1 cellular context compared by ENCODE assay signal in genomic region chr5:1470762-1471211, GRCh38.
TF ChIP-seq lines count a peak whose summit lies in the region.

No MANE protein-coding gene starts in this region.

TF ChIP-seq in HepG2, 621 proteins besides CTCF, POLR2A, EP300 and RAD21 (continued from another document and continues in another):
- TF ChIP-seq SKIL (CRISPR knock-in tag; IDR thresholded peaks at IDR 0.05; ENCODE audit: borderline replicate concordance) (peak; percentile 53; the same call in 1 of the 2 replicates), MEIS2 (CRISPR knock-in tag; IDR thresholded peaks at IDR 0.05) (0 out of 2 replicates have a peak, but pooled peaks have one; percentile 31), HNF4A (CRISPR knock-in tag; IDR thresholded peaks at IDR 0.05) (peak; percentile 92), MTA1 (CRISPR knock-in tag; IDR thresholded peaks at IDR 0.05; ENCODE audit: borderline replicate concordance) (peak; percentile 36; the same call in 1 of the 2 replicates), ZSCAN29 (CRISPR knock-in tag; conservative IDR thresholded peaks at IDR 0.05) (no peak), SKI (IDR thresholded peaks at IDR 0.05; ENCODE audit: partially characterized antibody) (peak; percentile 63), ZNF709 (CRISPR knock-in tag; IDR thresholded peaks at IDR 0.05) (no peak), SOX5 (CRISPR knock-in tag; IDR thresholded peaks at IDR 0.05; ENCODE audit: borderline replicate concordance) (peak; percentile 70; the same call in 1 of the 2 replicates), MBD4 (IDR thresholded peaks at IDR 0.05; ENCODE audit: borderline replicate concordance, low read length) (no peak), ZZZ3 (CRISPR knock-in tag; IDR thresholded peaks at IDR 0.05; ENCODE audit: borderline replicate concordance) (no peak), SSRP1 (CRISPR knock-in tag; IDR thresholded peaks at IDR 0.05) (0 out of 2 replicates have a peak, but pooled peaks have one; percentile 64), ZNF703 (CRISPR knock-in tag; IDR thresholded peaks at IDR 0.05; ENCODE audit: borderline replicate concordance) (no peak), ZGPAT (CRISPR knock-in tag; IDR thresholded peaks at IDR 0.05) (0 out of 2 replicates have a peak, but pooled peaks have one; percentile 20), GATAD2A (CRISPR knock-in tag; IDR thresholded peaks at IDR 0.05) (0 out of 2 replicates have a peak, but pooled peaks have one; percentile 18), ZNF83 (CRISPR knock-in tag; IDR thresholded peaks at IDR 0.05; ENCODE audit: borderline replicate concordance) (no peak), MAX (IDR thresholded peaks at IDR 0.05) (peak; percentile 39; the same call in 1 of the 2 replicates), ZBTB34 (CRISPR knock-in tag; IDR thresholded peaks at IDR 0.05) (0 out of 2 replicates have a peak, but pooled peaks have one; percentile 43), SIN3A (IDR thresholded peaks at IDR 0.05; ENCODE audit: borderline replicate concordance, low read depth, low read length) (0 out of 2 replicates have a peak, but pooled peaks have one; percentile 33), ZNF281 (CRISPR knock-in tag; IDR thresholded peaks at IDR 0.05; ENCODE audit: borderline replicate concordance) (no peak), ZNF839 (CRISPR knock-in tag; IDR thresholded peaks at IDR 0.05; ENCODE audit: borderline replicate concordance) (no peak), ZNF460 (CRISPR knock-in tag; IDR thresholded peaks at IDR 0.05; ENCODE audit: borderline replicate concordance) (no peak), ELF3 (CRISPR knock-in tag; IDR thresholded peaks at IDR 0.05) (0 out of 2 replicates have a peak, but pooled peaks have one; percentile 20), ZNF562 (CRISPR knock-in tag; IDR thresholded peaks at IDR 0.05; ENCODE audit: borderline replicate concordance) (no peak), ZNF33A (CRISPR knock-in tag; IDR thresholded peaks at IDR 0.05; ENCODE audit: borderline replicate concordance) (no peak), CREB1 (IDR thresholded peaks at IDR 0.05) (no peak), CREB1 (CRISPR knock-in tag; IDR thresholded peaks at IDR 0.05) (no peak), ZNF792 (CRISPR knock-in tag; IDR thresholded peaks at IDR 0.05) (peak; percentile 38; the same call in 1 of the 2 replicates), ZBTB38 (CRISPR knock-in tag; IDR thresholded peaks at IDR 0.05) (peak; percentile 85), ZBTB33 (CRISPR knock-in tag; IDR thresholded peaks at IDR 0.05) (peak; percentile 84), ZNF687 (CRISPR knock-in tag; IDR thresholded peaks at IDR 0.05) (peak; percentile 88), HMGXB4 (CRISPR knock-in tag; IDR thresholded peaks at IDR 0.05; ENCODE audit: borderline replicate concordance in 1 of 2, low read depth in 1 of 2) (0 out of 4 replicates have a peak, but pooled peaks of 1 of the 2 experiments have one; percentile 29), ZNF501 (CRISPR knock-in tag; IDR thresholded peaks at IDR 0.05) (peak; percentile 45; the same call in 1 of the 2 replicates), ZBTB4 (CRISPR knock-in tag; IDR thresholded peaks at IDR 0.05; ENCODE audit: borderline replicate concordance) (peak; percentile 30; the same call in 1 of the 2 replicates), FOXO1 (CRISPR knock-in tag; IDR thresholded peaks at IDR 0.05) (no peak), ZFX (CRISPR knock-in tag; IDR thresholded peaks at IDR 0.05; ENCODE audit: low read depth) (peak; percentile 15; the same call in 1 of the 2 replicates), REPIN1 (CRISPR knock-in tag; IDR thresholded peaks at IDR 0.05; ENCODE audit: borderline replicate concordance, low read depth) (0 out of 2 replicates have a peak, but pooled peaks have one; percentile 23), NONO (IDR thresholded peaks at IDR 0.05) (no peak), NONO (CRISPR knock-in tag; conservative IDR thresholded peaks at IDR 0.05) (0 out of 2 replicates have a peak, but pooled peaks have one; percentile 45), RARA (CRISPR knock-in tag; IDR thresholded peaks at IDR 0.05) (peak; percentile 62)
